ENCODE assay signal across 11 cellular contexts in genomic region chr4:123554819-123555499, GRCh38.
DNase-seq lines count a peak whose midpoint lies in the region; ATAC-seq and TF ChIP-seq lines count a peak whose summit lies in the region.
"Had no signal": no experiment of that assay in that cellular context is flagged by ENCODE, and none has a peak within 500 bp of the region (broad histone marks: within the 10 kb centered on the region; RNA-seq: fewer than 3 reads in every experiment).

No MANE protein-coding gene starts in this region.

- peaks cover 7 to 19% (median 15%) of the 10 kb centered on the region in 3 donors for H3K4me1 ChIP-seq in skeletal muscle tissue (ENCODE audit: control insufficient read depth in 3 of 3, insufficient read depth in 3 of 3, low read length in 3 of 3)

- H3K9me3 ChIP-seq in skeletal muscle tissue (ENCODE audit: control insufficient read depth in 3 of 3, low read length in 3 of 3): no peaks in the 10 kb centered on the region

- no peak for TF ChIP-seq CTCF in HL-60 (IDR thresholded peaks at IDR 0.05; ENCODE audit: insufficient read depth, low read length)

- H3K4me3 ChIP-seq in HL-60 (replicated peaks; ENCODE audit: insufficient read depth, low read length): no peak overlapping the region
- H3K4me3 ChIP-seq in skeletal muscle tissue (ENCODE audit: low read length in 3 of 3): peak overlapping the region; percentile 10 to 25 (median 20)

- no peaks in the 10 kb centered on the region for H3K36me3 ChIP-seq in skeletal muscle tissue (ENCODE audit: control insufficient read depth in 3 of 3, insufficient read depth in 3 of 3, low read length in 3 of 3)

- ATAC-seq in left lobe of liver (peak; percentile 40), GM18867 (IDR thresholded peaks at IDR 0.05; ENCODE audit: unreplicated experiment) (no peak), HG03097 (IDR thresholded peaks at IDR 0.05; ENCODE audit: low FRiP score, unreplicated experiment) (no peak)

- H3K9ac ChIP-seq in skeletal muscle tissue (ENCODE audit: low read depth in 1 of 3, low read length in 3 of 3): peak overlapping the region; percentile 5 to 46 (median 25)

- peak in 1 of 2 experiments; percentile 42 for DNase-seq in HL-60 (ENCODE audit: low read depth in 1 of 2, low spot score in 1 of 2)
- peak; percentile 53 for DNase-seq in brain pericyte (ENCODE audit: low read depth, low spot score)
- no peak for DNase-seq in left lobe of liver (ENCODE audit: low spot score)
- no peak for DNase-seq in stimulated activated CD4-positive, alpha-beta T cell treated with anti-CD3 and anti-CD28 coated beads, Interleukin-15, amount 100 ng/mL, for 24 hours
- no peak for DNase-seq in DMS79 (lab: John Stamatoyannopoulos, UW)
- DNase-seq: activated naive CD4-positive, alpha-beta T cell; NCI-H1417 treated with DMSO at 0.1 percent for 48 hours; SW 1271 had no signal

- H3K27me3 ChIP-seq in HL-60 (ENCODE audit: insufficient read depth, poor library complexity, severe bottlenecking) (no peaks in the 10 kb centered on the region), skeletal muscle tissue (ENCODE audit: control insufficient read depth in 3 of 3, insufficient read depth in 3 of 3, low read length in 3 of 3) (no peaks in the 10 kb centered on the region)

- peak overlapping the region; percentile 81 for H3K27ac ChIP-seq in HL-60 (replicated peaks)
- peak overlapping the region; percentile 78 for H3K27ac ChIP-seq in skeletal muscle tissue (ENCODE audit: low read depth, low read length)
